Comparison of ENCODE assay signal across 1 cellular context in the genomic region with DNA sequence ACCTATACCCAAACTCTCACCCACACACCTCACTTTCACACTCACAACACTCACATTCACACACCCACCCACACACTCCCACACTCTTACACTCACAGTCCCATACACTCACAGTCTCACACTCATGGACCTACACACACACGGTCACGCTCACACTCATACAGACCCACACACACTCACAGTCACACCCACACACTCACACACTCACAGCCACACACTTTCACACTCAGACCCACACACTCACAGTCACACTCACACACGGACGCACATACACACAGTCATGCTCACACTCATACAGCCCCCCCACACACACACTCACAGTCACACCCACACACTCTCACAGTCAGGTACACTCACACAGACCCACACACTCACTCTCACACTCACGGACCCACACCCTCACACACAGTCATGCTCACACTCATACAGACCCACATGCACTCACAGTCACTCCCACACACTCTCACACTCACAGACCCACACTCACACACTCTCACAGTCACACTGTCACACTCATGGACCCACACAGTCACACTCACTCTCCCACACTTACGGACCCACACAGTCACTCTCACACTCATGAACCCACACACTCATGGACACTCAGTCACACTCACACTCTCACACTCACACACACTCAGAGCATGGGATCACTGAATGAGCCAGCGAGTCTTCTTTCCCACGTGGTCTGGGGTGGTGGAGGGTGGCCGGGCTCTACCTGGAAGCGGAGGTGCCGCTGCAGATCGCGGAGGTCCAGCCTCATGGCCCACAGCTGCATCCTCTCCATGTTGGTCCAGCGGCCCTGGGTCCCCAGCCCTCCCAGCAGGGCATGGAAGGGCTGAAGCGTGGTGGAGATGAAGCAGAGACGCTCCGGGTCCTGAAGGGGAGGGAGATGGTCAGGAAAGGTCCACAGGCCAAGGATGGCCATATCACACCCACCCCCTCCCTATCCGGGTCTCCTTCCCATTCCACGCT.
TF ChIP-seq lines count a peak whose summit lies in the region.

No MANE protein-coding gene starts in this region.

TF ChIP-seq in H1, 55 proteins besides CTCF, POLR2A, EP300 and RAD21:
- TF ChIP-seq HDAC6 (IDR thresholded peaks at IDR 0.05; ENCODE audit: low read depth, low read length) (no peak), BACH1 (IDR thresholded peaks at IDR 0.05; ENCODE audit: low read length) (no peak), HDAC2 (IDR thresholded peaks at IDR 0.05; ENCODE audit: borderline replicate concordance in 1 of 2, low read depth in 2 of 2, low read length in 2 of 2) (no peak), NRF1 (IDR thresholded peaks at IDR 0.05; ENCODE audit: low read depth, low read length) (no peak), CBX8 (IDR thresholded peaks at IDR 0.05; ENCODE audit: borderline replicate concordance, low read depth, low read length) (no peak), SIRT6 (IDR thresholded peaks at IDR 0.05; ENCODE audit: low read length) (no peak), JUND (IDR thresholded peaks at IDR 0.05; ENCODE audit: low read length) (no peak), TAF7 (optimal IDR thresholded peaks at IDR 0.05; ENCODE audit: borderline replicate concordance, low read depth, low read length) (no peak), SP1 (IDR thresholded peaks at IDR 0.05; ENCODE audit: low read depth, low read length) (no peak), GTF2F1 (IDR thresholded peaks at IDR 0.05; ENCODE audit: borderline replicate concordance, low read depth, low read length) (no peak), CHD2 (IDR thresholded peaks at IDR 0.05; ENCODE audit: low read length) (no peak), SIX5 (IDR thresholded peaks at IDR 0.05; ENCODE audit: low read depth, low read length) (no peak), RBBP5 (IDR thresholded peaks at IDR 0.05; ENCODE audit: borderline replicate concordance, low read depth, low read length) (no peak), TAF1 (IDR thresholded peaks at IDR 0.05; ENCODE audit: low read depth, low read length) (no peak), TCF12 (IDR thresholded peaks at IDR 0.05; ENCODE audit: low read depth, low read length) (no peak)
- TF ChIP-seq, protein P1, sequence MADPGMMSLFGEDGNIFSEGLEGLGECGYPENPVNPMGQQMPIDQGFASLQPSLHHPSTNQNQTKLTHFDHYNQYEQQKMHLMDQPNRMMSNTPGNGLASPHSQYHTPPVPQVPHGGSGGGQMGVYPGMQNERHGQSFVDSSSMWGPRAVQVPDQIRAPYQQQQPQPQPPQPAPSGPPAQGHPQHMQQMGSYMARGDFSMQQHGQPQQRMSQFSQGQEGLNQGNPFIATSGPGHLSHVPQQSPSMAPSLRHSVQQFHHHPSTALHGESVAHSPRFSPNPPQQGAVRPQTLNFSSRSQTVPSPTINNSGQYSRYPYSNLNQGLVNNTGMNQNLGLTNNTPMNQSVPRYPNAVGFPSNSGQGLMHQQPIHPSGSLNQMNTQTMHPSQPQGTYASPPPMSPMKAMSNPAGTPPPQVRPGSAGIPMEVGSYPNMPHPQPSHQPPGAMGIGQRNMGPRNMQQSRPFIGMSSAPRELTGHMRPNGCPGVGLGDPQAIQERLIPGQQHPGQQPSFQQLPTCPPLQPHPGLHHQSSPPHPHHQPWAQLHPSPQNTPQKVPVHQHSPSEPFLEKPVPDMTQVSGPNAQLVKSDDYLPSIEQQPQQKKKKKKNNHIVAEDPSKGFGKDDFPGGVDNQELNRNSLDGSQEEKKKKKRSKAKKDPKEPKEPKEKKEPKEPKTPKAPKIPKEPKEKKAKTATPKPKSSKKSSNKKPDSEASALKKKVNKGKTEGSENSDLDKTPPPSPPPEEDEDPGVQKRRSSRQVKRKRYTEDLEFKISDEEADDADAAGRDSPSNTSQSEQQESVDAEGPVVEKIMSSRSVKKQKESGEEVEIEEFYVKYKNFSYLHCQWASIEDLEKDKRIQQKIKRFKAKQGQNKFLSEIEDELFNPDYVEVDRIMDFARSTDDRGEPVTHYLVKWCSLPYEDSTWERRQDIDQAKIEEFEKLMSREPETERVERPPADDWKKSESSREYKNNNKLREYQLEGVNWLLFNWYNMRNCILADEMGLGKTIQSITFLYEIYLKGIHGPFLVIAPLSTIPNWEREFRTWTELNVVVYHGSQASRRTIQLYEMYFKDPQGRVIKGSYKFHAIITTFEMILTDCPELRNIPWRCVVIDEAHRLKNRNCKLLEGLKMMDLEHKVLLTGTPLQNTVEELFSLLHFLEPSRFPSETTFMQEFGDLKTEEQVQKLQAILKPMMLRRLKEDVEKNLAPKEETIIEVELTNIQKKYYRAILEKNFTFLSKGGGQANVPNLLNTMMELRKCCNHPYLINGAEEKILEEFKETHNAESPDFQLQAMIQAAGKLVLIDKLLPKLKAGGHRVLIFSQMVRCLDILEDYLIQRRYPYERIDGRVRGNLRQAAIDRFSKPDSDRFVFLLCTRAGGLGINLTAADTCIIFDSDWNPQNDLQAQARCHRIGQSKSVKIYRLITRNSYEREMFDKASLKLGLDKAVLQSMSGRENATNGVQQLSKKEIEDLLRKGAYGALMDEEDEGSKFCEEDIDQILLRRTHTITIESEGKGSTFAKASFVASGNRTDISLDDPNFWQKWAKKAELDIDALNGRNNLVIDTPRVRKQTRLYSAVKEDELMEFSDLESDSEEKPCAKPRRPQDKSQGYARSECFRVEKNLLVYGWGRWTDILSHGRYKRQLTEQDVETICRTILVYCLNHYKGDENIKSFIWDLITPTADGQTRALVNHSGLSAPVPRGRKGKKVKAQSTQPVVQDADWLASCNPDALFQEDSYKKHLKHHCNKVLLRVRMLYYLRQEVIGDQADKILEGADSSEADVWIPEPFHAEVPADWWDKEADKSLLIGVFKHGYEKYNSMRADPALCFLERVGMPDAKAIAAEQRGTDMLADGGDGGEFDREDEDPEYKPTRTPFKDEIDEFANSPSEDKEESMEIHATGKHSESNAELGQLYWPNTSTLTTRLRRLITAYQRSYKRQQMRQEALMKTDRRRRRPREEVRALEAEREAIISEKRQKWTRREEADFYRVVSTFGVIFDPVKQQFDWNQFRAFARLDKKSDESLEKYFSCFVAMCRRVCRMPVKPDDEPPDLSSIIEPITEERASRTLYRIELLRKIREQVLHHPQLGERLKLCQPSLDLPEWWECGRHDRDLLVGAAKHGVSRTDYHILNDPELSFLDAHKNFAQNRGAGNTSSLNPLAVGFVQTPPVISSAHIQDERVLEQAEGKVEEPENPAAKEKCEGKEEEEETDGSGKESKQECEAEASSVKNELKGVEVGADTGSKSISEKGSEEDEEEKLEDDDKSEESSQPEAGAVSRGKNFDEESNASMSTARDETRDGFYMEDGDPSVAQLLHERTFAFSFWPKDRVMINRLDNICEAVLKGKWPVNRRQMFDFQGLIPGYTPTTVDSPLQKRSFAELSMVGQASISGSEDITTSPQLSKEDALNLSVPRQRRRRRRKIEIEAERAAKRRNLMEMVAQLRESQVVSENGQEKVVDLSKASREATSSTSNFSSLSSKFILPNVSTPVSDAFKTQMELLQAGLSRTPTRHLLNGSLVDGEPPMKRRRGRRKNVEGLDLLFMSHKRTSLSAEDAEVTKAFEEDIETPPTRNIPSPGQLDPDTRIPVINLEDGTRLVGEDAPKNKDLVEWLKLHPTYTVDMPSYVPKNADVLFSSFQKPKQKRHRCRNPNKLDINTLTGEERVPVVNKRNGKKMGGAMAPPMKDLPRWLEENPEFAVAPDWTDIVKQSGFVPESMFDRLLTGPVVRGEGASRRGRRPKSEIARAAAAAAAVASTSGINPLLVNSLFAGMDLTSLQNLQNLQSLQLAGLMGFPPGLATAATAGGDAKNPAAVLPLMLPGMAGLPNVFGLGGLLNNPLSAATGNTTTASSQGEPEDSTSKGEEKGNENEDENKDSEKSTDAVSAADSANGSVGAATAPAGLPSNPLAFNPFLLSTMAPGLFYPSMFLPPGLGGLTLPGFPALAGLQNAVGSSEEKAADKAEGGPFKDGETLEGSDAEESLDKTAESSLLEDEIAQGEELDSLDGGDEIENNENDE (IDR thresholded peaks at IDR 0.05; ENCODE audit: insufficient replicate concordance, low read length) = no peak
- TF ChIP-seq, protein P2, sequence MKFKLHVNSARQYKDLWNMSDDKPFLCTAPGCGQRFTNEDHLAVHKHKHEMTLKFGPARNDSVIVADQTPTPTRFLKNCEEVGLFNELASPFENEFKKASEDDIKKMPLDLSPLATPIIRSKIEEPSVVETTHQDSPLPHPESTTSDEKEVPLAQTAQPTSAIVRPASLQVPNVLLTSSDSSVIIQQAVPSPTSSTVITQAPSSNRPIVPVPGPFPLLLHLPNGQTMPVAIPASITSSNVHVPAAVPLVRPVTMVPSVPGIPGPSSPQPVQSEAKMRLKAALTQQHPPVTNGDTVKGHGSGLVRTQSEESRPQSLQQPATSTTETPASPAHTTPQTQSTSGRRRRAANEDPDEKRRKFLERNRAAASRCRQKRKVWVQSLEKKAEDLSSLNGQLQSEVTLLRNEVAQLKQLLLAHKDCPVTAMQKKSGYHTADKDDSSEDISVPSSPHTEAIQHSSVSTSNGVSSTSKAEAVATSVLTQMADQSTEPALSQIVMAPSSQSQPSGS (IDR thresholded peaks at IDR 0.05; ENCODE audit: low read length) = no peak
